Comparison of ENCODE assay signal across 27 cellular contexts in the genomic region with DNA sequence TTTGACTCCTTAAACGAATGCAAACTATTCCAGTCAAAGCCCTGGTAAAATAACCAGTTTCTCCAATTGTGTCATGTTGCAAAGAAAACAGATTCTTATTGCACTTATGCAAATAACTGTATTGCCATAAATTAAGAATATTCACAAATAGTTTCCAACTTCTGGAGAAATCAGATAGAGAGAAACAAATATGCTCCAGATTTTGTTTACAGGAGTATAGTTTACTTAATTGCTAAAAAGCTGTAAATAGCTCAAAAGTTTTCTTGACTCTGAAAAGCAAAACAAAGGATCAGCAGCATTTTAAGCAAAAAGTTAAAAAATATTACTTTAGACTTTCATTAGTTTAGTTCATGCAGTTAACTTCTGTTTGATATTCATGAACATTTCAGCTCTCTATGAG.
"Had no signal": no experiment of that assay in that cellular context is flagged by ENCODE, and none has a peak within 500 bp of the region (broad histone marks: within the 10 kb centered on the region; RNA-seq: fewer than 3 reads in every experiment).

No MANE protein-coding gene starts in this region.

- H3K27ac ChIP-seq: neutrophil, parathyroid adenoma, psoas muscle, right lobe of liver, sigmoid colon, suprapubic skin, testis, tibial artery, transverse colon, upper lobe of right lung, uterus had no signal

- FAIRE-seq: small intestine had no signal

- H3K4me1 ChIP-seq: parathyroid adenoma, psoas muscle, right lobe of liver, sigmoid colon, suprapubic skin, testis, tibial artery, transverse colon, upper lobe of right lung, uterus had no signal

- H3K9me3 ChIP-seq: neutrophil, psoas muscle, right lobe of liver, sigmoid colon, suprapubic skin, testis, tibial artery, upper lobe of right lung, uterus had no signal

- ATAC-seq: naive thymus-derived CD8-positive, alpha-beta T cell; natural killer cell treated with Interleukin-12 subunit alpha and Interleukin-12 subunit beta and Interleukin-15 and Interleukin-18, amount 100 ng/mL, for 72 hours; psoas muscle; right cardiac atrium; right lobe of liver; stimulated activated memory B cell treated with anti-CD40 and anti-IgM and Interleukin-4, amounts not matched to agents 10 μg/mL and 1 μg/mL and 100 μg/mL, for 72 hours; stimulated activated naive CD8-positive, alpha-beta T cell treated with anti-CD3 and anti-CD28 coated beads, Interleukin-15, amount 100 ng/mL, for 72 hours; stimulated activated naive CD8-positive, alpha-beta T cell treated with anti-CD3 and anti-CD28 coated beads, Interleukin-15, Interleukin-2, amounts not matched to agents 100 U/mL and 50 U/mL, for 24 hours; upper lobe of right lung had no signal

- H3K27me3 ChIP-seq: neutrophil, right lobe of liver, sigmoid colon, suprapubic skin, testis, tibial artery, transverse colon, upper lobe of right lung, uterus had no signal

- H3K36me3 ChIP-seq: neutrophil, right lobe of liver, sigmoid colon, suprapubic skin, tibial artery, transverse colon, upper lobe of right lung, uterus had no signal

- DNase-seq: naive thymus-derived CD8-positive, alpha-beta T cell; nephron progenitor cell; nucleus accumbens; posterior cingulate gyrus; psoas muscle; right cardiac atrium; right lobe of liver; sigmoid colon; small intestine; stimulated activated CD4-positive, alpha-beta T cell treated with anti-CD3 and anti-CD28 coated beads, Interleukin-15, amount 100 ng/mL, for 24 hours; stimulated activated CD4-positive, alpha-beta T cell treated with anti-CD3 and anti-CD28 coated beads, Interleukin-4, amount 100 ng/mL, for 1 hour; stimulated activated CD4-positive, alpha-beta T cell treated with anti-CD3 and anti-CD28 coated beads, Interleukin-4, amount 100 ng/mL, for 4 hours; stimulated activated CD8-positive, alpha-beta memory T cell treated with anti-CD3 and anti-CD28 coated beads, Interleukin-4, amount 100 ng/mL, for 48 hours; stimulated activated naive CD4-positive, alpha-beta T cell; stimulated activated naive CD8-positive, alpha-beta T cell treated with anti-CD3 and anti-CD28 coated beads, Interleukin-15, amount 100 ng/mL, for 72 hours; stimulated activated naive CD8-positive, alpha-beta T cell treated with anti-CD3 and anti-CD28 coated beads, Interleukin-15, Interleukin-2, amounts not matched to agents 100 U/mL and 50 U/mL, for 24 hours; substantia nigra; testis; tibial artery; transverse colon; upper lobe of right lung; uterus had no signal

- H3K4me3 ChIP-seq: psoas muscle, right lobe of liver, sigmoid colon, suprapubic skin, testis, tibial artery, transverse colon, upper lobe of right lung, uterus had no signal
